13 cellular contexts compared by ENCODE assay signal in genomic region chr2:218402491-218402901, GRCh38. TPM values are rescaled to one million over a fixed set of nuclear protein-coding genes. Genes with fewer than 3 reads are reported as not detected.
DNase-seq lines count a peak whose midpoint lies in the region; ATAC-seq and TF ChIP-seq lines count a peak whose summit lies in the region.
"Had no signal": no experiment of that assay in that cellular context is flagged by ENCODE, and none has a peak within 500 bp of the region (broad histone marks: within the 10 kb centered on the region; RNA-seq: fewer than 3 reads in every experiment).

No MANE protein-coding gene starts in this region.

- H3K4me3 Mint-ChIP-seq in chondrocyte (ENCODE audit: unreplicated experiment) (no peak overlapping the region), neural progenitor cell (peak overlapping the region; percentile 53)

- peaks cover 42% of the 10 kb centered on the region for H3F3A ChIP-seq in neural progenitor cell (ENCODE audit: low read depth)

- TF ChIP-seq CTCF in right atrium auricular region (IDR thresholded peaks at IDR 0.05) (no peak), chondrocyte (IDR thresholded peaks at IDR 0.05) (no peak), neural progenitor cell (IDR thresholded peaks at IDR 0.05) (no peak), upper lobe of right lung (IDR thresholded peaks at IDR 0.05) (no peak)

- H3K4me1 ChIP-seq in right atrium auricular region (peaks cover 0 to 73% of the 10 kb centered on the region in 2 donors), neural progenitor cell (peaks cover 24% of the 10 kb centered on the region), upper lobe of right lung (peaks cover 41% of the 10 kb centered on the region)

- no peak overlapping the region for H3K4me3 ChIP-seq in right atrium auricular region
- no peak overlapping the region for H3K4me3 ChIP-seq in neural progenitor cell
- peak overlapping the region; percentile 79 for H3K4me3 ChIP-seq in upper lobe of right lung
- H3K4me3 ChIP-seq: PC-9 had no signal

- intact Hi-C loops in left ventricle myocardium superior (cut with micrococcal nuclease) (no loop called here), upper lobe of right lung (cut with DNase I) (no loop called here)

- DNase-seq in right atrium auricular region (ENCODE audit: low spot score) (no peak), left ventricle myocardium superior (no peak), chondrocyte (ENCODE audit: low spot score) (no peak), neural progenitor cell (ENCODE audit: low spot score) (no peak), upper lobe of right lung (no peak), retina (no peak)
- DNase-seq: foreskin fibroblast; PC-9; stimulated activated CD8-positive, alpha-beta memory T cell treated with anti-CD3 and anti-CD28 coated beads, Interleukin-4, amount 100 ng/mL, for 48 hours; T-helper 9 cell had no signal

- H3K4me2 ChIP-seq in neural progenitor cell: no peak overlapping the region
- H3K4me2 ChIP-seq: PC-9 had no signal

- H3K9me3 ChIP-seq in right atrium auricular region (no peaks in the 10 kb centered on the region), neural progenitor cell (ENCODE audit: low read depth) (no peaks in the 10 kb centered on the region), upper lobe of right lung (no peaks in the 10 kb centered on the region)

- no peaks in the 10 kb centered on the region for H3K27me3 Mint-ChIP-seq in chondrocyte (ENCODE audit: low read depth)
- H3K27me3 Mint-ChIP-seq in neural progenitor cell (ENCODE audit: insufficient read depth, low read depth): peaks cover 13% of the 10 kb centered on the region

- peaks cover 14% of the 10 kb centered on the region for H4K20me1 ChIP-seq in neural progenitor cell (ENCODE audit: low read depth)

- ATAC-seq in left ventricle myocardium superior (no peak), upper lobe of right lung (no peak), GM19351 (IDR thresholded peaks at IDR 0.05; ENCODE audit: unreplicated experiment) (no peak), HG02642 (IDR thresholded peaks at IDR 0.05; ENCODE audit: poor library complexity, unreplicated experiment) (no peak)

- H3K79me2 ChIP-seq in neural progenitor cell (ENCODE audit: low read depth): peaks cover 23% of the 10 kb centered on the region

- H3K4me1 Mint-ChIP-seq in chondrocyte (ENCODE audit: low read depth) (peaks cover 38% of the 10 kb centered on the region), neural progenitor cell (peaks cover 26% of the 10 kb centered on the region)

- H3K36me3 Mint-ChIP-seq in chondrocyte (ENCODE audit: low read depth) (peaks cover 10% of the 10 kb centered on the region), neural progenitor cell (peaks cover 10% of the 10 kb centered on the region)

- H3K9me3 Mint-ChIP-seq in chondrocyte (ENCODE audit: low read depth) (no peaks in the 10 kb centered on the region), neural progenitor cell (no peaks in the 10 kb centered on the region)

- H3K9ac ChIP-seq in neural progenitor cell: no peak overlapping the region

- peak overlapping the region; percentile 98 to 99 for H3K27ac ChIP-seq in right atrium auricular region
- no peak overlapping the region for H3K27ac ChIP-seq in neural progenitor cell
- H3K27ac ChIP-seq in upper lobe of right lung: peak overlapping the region; percentile 100
- H3K27ac ChIP-seq: PC-9 had no signal

- H3K36me3 ChIP-seq in right atrium auricular region (peaks cover 36% of the 10 kb centered on the region), neural progenitor cell (no peaks in the 10 kb centered on the region), upper lobe of right lung (peaks cover 41% of the 10 kb centered on the region)

- no peaks in the 10 kb centered on the region for H3K27me3 ChIP-seq in right atrium auricular region
- peaks cover 22% of the 10 kb centered on the region for H3K27me3 ChIP-seq in neural progenitor cell
- H3K27me3 ChIP-seq in upper lobe of right lung: no peaks in the 10 kb centered on the region

- H2AFZ ChIP-seq in neural progenitor cell (replicated peaks): no peak overlapping the region
- H2AFZ ChIP-seq: PC-9 had no signal

- H3K27ac Mint-ChIP-seq in chondrocyte (ENCODE audit: unreplicated experiment) (peak overlapping the region; percentile 41), neural progenitor cell (no peak overlapping the region)

RNA-seq across cellular contexts. Expression of gene CTDSP1, which starts 2.8 kb away (rescaled TPM):
- total RNA-seq in right atrium auricular region (10 to 100 TPM; 54.2 to 99.5 TPM), left ventricle myocardium superior (113 TPM), chondrocyte (85.0 to 97.8 TPM (median 95.3 TPM) in 3 replicates), neural progenitor cell (ENCODE audit: low replicate concordance) (31.3 and 70.5 TPM in 2 replicates), upper lobe of right lung (169 TPM)

RNA-seq across cellular contexts. Expression of gene VIL1, which starts 16.4 kb away (rescaled TPM):
- total RNA-seq in right atrium auricular region (not detected), left ventricle myocardium superior (not detected), chondrocyte (not detected in 3 replicates), neural progenitor cell (ENCODE audit: low replicate concordance) (0.22 TPM in 1 of 2 replicates, not detected in the other), upper lobe of right lung (not detected)
- total RNA-seq: activated CD8-positive, alpha-beta memory T cell treated with anti-CD3 and anti-CD28 coated beads for 36 hours; PC-9 had no signal

RNA-seq across cellular contexts. Expression of gene SLC11A1, which starts 20.4 kb away (rescaled TPM):
- 10 to 100 TPM in 1 of 2 donors, 1 to 10 TPM in 1; 8.7 to 22.1 TPM for total RNA-seq in right atrium auricular region
- total RNA-seq in left ventricle myocardium superior: 4.5 TPM
- total RNA-seq in chondrocyte: 0.08 to 0.15 TPM (median 0.10 TPM) in 3 replicates
- total RNA-seq in neural progenitor cell (ENCODE audit: low replicate concordance): 0.03 TPM in 1 of 2 replicates, not detected in the other
- total RNA-seq in upper lobe of right lung: 302 TPM

RNA-seq across cellular contexts. Expression of gene CATIP, which starts 45.8 kb away (rescaled TPM):
- total RNA-seq in right atrium auricular region (not detected), left ventricle myocardium superior (not detected), chondrocyte (not detected in 3 replicates), neural progenitor cell (ENCODE audit: low replicate concordance) (3.1 and 6.2 TPM in 2 replicates), upper lobe of right lung (0.64 TPM)
- total RNA-seq: activated CD8-positive, alpha-beta memory T cell treated with anti-CD3 and anti-CD28 coated beads for 36 hours had no signal

Comparison
In these comparisons a context has a peak if more than half of its experiments do, and no peak if none do; other contexts are left out.
1. RNA of gene SLC11A1, which starts 20.4 kb away (total RNA-seq): 302 TPM in upper lobe of right lung (single experiment); 8.7 to 22.1 TPM in right atrium auricular region, 4.5 TPM in left ventricle myocardium superior (single experiment), 0.08 to 0.15 TPM in chondrocyte and 0.03 TPM in neural progenitor cell; every median in the first group is over 10 times any median in the second.